ENCODE assay signal across 1 cellular context in the genomic region with DNA sequence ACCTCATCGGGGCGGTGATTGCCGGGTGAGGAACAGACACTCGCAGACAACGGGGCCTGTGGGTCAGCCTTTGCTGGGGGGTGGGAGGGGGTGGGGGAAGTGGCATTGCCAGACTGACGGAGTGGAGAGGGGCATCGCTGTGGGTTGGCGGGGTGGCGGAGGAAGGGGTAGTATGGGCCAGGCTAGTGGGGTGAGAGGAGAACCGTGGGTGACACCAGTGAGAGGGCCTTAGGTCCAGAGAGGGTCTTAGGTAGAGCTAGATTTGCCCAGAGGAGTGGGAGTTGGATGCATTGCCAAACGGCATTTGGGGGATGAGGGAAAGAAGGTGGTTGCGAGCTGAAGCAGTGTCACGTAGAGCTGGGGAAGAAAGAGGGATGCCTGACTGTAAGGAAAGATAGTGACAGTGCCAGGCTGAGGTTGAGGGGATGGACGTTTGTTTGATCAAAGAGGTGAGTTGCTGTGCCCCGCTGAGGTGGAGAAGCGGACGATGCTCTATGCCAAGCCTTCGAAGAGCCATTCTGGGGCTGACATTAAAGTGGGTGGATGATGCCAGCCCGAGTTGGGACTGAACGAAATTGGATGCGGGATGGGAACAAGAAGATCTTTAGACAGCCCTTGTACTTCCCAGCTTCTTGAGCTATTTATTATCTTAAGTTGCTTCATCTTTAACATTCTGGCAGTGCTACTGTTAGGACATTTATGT.
TF ChIP-seq lines count a peak whose summit lies in the region.

No MANE protein-coding gene starts in this region.

TF ChIP-seq in K562, 482 proteins besides CTCF, POLR2A, EP300 and RAD21:
- TF ChIP-seq OTX1 (CRISPR knock-in tag; IDR thresholded peaks at IDR 0.05), result 0 out of 2 replicates have a peak, but pooled peaks have one; percentile 73
- no peak for TF ChIP-seq ETV5 (CRISPR knock-in tag; IDR thresholded peaks at IDR 0.05; ENCODE audit: low read depth)
- TF ChIP-seq, protein P1, sequence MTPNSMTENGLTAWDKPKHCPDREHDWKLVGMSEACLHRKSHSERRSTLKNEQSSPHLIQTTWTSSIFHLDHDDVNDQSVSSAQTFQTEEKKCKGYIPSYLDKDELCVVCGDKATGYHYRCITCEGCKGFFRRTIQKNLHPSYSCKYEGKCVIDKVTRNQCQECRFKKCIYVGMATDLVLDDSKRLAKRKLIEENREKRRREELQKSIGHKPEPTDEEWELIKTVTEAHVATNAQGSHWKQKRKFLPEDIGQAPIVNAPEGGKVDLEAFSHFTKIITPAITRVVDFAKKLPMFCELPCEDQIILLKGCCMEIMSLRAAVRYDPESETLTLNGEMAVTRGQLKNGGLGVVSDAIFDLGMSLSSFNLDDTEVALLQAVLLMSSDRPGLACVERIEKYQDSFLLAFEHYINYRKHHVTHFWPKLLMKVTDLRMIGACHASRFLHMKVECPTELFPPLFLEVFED (CRISPR knock-in tag; conservative IDR thresholded peaks at IDR 0.05), result 0 out of 2 replicates have a peak, but pooled peaks have one; percentile 14
- TF ChIP-seq SMAD4 (CRISPR knock-in tag; conservative IDR thresholded peaks at IDR 0.05), result no peak
- no peak for TF ChIP-seq ZNF696 (CRISPR knock-in tag; conservative IDR thresholded peaks at IDR 0.05)
- TF ChIP-seq FOXM1 (IDR thresholded peaks at IDR 0.05; ENCODE audit: low read depth), result no peak
- TF ChIP-seq FOXM1 (CRISPR knock-in tag; IDR thresholded peaks at IDR 0.05; ENCODE audit: low read depth), result no peak
- TF ChIP-seq MED1 (CRISPR knock-in tag; IDR thresholded peaks at IDR 0.05; ENCODE audit: borderline replicate concordance), result no peak
- TF ChIP-seq, protein P2, sequence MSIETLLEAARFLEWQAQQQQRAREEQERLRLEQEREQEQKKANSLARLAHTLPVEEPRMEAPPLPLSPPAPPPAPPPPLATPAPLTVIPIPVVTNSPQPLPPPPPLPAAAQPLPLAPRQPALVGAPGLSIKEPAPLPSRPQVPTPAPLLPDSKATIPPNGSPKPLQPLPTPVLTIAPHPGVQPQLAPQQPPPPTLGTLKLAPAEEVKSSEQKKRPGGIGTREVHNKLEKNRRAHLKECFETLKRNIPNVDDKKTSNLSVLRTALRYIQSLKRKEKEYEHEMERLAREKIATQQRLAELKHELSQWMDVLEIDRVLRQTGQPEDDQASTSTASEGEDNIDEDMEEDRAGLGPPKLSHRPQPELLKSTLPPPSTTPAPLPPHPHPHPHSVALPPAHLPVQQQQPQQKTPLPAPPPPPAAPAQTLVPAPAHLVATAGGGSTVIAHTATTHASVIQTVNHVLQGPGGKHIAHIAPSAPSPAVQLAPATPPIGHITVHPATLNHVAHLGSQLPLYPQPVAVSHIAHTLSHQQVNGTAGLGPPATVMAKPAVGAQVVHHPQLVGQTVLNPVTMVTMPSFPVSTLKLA (conservative IDR thresholded peaks at IDR 0.05), result no peak
- TF ChIP-seq, protein P3, sequence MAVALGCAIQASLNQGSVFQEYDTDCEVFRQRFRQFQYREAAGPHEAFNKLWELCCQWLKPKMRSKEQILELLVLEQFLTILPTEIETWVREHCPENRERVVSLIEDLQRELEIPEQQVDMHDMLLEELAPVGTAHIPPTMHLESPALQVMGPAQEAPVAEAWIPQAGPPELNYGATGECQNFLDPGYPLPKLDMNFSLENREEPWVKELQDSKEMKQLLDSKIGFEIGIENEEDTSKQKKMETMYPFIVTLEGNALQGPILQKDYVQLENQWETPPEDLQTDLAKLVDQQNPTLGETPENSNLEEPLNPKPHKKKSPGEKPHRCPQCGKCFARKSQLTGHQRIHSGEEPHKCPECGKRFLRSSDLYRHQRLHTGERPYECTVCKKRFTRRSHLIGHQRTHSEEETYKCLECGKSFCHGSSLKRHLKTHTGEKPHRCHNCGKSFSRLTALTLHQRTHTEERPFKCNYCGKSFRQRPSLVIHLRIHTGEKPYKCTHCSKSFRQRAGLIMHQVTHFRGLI (CRISPR knock-in tag; IDR thresholded peaks at IDR 0.05), result no peak
- TF ChIP-seq, protein P4, sequence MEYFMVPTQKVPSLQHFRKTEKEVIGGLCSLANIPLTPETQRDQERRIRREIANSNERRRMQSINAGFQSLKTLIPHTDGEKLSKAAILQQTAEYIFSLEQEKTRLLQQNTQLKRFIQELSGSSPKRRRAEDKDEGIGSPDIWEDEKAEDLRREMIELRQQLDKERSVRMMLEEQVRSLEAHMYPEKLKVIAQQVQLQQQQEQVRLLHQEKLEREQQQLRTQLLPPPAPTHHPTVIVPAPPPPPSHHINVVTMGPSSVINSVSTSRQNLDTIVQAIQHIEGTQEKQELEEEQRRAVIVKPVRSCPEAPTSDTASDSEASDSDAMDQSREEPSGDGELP (CRISPR knock-in tag; IDR thresholded peaks at IDR 0.05; ENCODE audit: borderline replicate concordance), result no peak
- peak; percentile 8; the same call in 1 of the 2 replicates for TF ChIP-seq ZFX (CRISPR knock-in tag; IDR thresholded peaks at IDR 0.05)
- TF ChIP-seq KDM5B (IDR thresholded peaks at IDR 0.05; ENCODE audit: insufficient replicate concordance, low read depth, low read length), result no peak
- no peak for TF ChIP-seq ZNF212 (CRISPR knock-in tag; IDR thresholded peaks at IDR 0.05)
- TF ChIP-seq XRCC5 (IDR thresholded peaks at IDR 0.05; ENCODE audit: low read depth, low read length), result no peak
- 0 out of 2 replicates have a peak, but pooled peaks have one; percentile 12 for TF ChIP-seq NFIC (IDR thresholded peaks at IDR 0.05)
- TF ChIP-seq, protein P5, sequence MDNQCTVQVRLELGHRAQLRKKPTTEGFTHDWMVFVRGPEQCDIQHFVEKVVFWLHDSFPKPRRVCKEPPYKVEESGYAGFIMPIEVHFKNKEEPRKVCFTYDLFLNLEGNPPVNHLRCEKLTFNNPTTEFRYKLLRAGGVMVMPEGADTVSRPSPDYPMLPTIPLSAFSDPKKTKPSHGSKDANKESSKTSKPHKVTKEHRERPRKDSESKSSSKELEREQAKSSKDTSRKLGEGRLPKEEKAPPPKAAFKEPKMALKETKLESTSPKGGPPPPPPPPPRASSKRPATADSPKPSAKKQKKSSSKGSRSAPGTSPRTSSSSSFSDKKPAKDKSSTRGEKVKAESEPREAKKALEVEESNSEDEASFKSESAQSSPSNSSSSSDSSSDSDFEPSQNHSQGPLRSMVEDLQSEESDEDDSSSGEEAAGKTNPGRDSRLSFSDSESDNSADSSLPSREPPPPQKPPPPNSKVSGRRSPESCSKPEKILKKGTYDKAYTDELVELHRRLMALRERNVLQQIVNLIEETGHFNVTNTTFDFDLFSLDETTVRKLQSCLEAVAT (IDR thresholded peaks at IDR 0.05), result peak in 1 of 2 experiments; percentile 53; a peak in 1 of 4 replicates
- TF ChIP-seq TBL1XR1 (IDR thresholded peaks at IDR 0.05; ENCODE audit: low read length in 2 of 2), result no peak
- TF ChIP-seq KLF10 (CRISPR knock-in tag; IDR thresholded peaks at IDR 0.05), result no peak
- peak; percentile 9; the same call in 1 of the 2 replicates for TF ChIP-seq FOXP1 (CRISPR knock-in tag; IDR thresholded peaks at IDR 0.05)
- TF ChIP-seq TAF7 (tag; IDR thresholded peaks at IDR 0.05), result no peak
- 0 out of 2 replicates have a peak, but pooled peaks have one; percentile 68 for TF ChIP-seq NR1H2 (CRISPR knock-in tag; IDR thresholded peaks at IDR 0.05)
- TF ChIP-seq PPARD (CRISPR knock-in tag; IDR thresholded peaks at IDR 0.05), result no peak
- TF ChIP-seq, protein P6, sequence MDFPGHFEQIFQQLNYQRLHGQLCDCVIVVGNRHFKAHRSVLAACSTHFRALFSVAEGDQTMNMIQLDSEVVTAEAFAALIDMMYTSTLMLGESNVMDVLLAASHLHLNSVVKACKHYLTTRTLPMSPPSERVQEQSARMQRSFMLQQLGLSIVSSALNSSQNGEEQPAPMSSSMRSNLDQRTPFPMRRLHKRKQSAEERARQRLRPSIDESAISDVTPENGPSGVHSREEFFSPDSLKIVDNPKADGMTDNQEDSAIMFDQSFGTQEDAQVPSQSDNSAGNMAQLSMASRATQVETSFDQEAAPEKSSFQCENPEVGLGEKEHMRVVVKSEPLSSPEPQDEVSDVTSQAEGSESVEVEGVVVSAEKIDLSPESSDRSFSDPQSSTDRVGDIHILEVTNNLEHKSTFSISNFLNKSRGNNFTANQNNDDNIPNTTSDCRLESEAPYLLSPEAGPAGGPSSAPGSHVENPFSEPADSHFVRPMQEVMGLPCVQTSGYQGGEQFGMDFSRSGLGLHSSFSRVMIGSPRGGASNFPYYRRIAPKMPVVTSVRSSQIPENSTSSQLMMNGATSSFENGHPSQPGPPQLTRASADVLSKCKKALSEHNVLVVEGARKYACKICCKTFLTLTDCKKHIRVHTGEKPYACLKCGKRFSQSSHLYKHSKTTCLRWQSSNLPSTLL (IDR thresholded peaks at IDR 0.05), result no peak
- TF ChIP-seq, protein P7, sequence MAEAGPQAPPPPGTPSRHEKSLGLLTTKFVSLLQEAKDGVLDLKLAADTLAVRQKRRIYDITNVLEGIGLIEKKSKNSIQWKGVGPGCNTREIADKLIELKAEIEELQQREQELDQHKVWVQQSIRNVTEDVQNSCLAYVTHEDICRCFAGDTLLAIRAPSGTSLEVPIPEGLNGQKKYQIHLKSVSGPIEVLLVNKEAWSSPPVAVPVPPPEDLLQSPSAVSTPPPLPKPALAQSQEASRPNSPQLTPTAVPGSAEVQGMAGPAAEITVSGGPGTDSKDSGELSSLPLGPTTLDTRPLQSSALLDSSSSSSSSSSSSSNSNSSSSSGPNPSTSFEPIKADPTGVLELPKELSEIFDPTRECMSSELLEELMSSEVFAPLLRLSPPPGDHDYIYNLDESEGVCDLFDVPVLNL (CRISPR knock-in tag; IDR thresholded peaks at IDR 0.05; ENCODE audit: low read depth), result peak; percentile 51; the same call in 1 of the 2 replicates
- TF ChIP-seq KDM1A (IDR thresholded peaks at IDR 0.05), result no peak
- TF ChIP-seq KLF13 (tag; IDR thresholded peaks at IDR 0.05; ENCODE audit: borderline replicate concordance, low read depth), result no peak
- no peak for TF ChIP-seq ARID1B (IDR thresholded peaks at IDR 0.05)
